ENCODE assay signal across 26 cellular contexts in genomic region chr13:77196052-77196618, GRCh38.
DNase-seq lines count a peak whose midpoint lies in the region; ATAC-seq and TF ChIP-seq lines count a peak whose summit lies in the region.
"Had no signal": no experiment of that assay in that cellular context is flagged by ENCODE, and none has a peak within 500 bp of the region (broad histone marks: within the 10 kb centered on the region; RNA-seq: fewer than 3 reads in every experiment).

No MANE protein-coding gene starts in this region.

- TF ChIP-seq CTCF in choroid plexus epithelial cell (conservative IDR thresholded peaks at IDR 0.05; ENCODE audit: low read depth, low read length) = no peak

- H3K27ac Mint-ChIP-seq in stimulated activated naive CD8-positive, alpha-beta T cell treated with anti-CD3 and anti-CD28 coated beads, Interleukin-15, amount 100 ng/mL, for 72 hours = no peak overlapping the region
- H3K27ac Mint-ChIP-seq in stimulated activated effector memory CD8-positive, alpha-beta T cell treated with anti-CD3 and anti-CD28 coated beads, Interleukin-12 subunit alpha, Interleukin-12 subunit beta, amount 100 ng/mL, for 72 hours = no peak overlapping the region
- H3K27ac Mint-ChIP-seq: CD14-positive monocyte; CD8-positive, alpha-beta memory T cell; IgD-negative memory B cell had no signal

- H3K9me3 Mint-ChIP-seq in stimulated activated naive CD8-positive, alpha-beta T cell treated with anti-CD3 and anti-CD28 coated beads, Interleukin-15, amount 100 ng/mL, for 72 hours = no peaks in the 10 kb centered on the region
- no peaks in the 10 kb centered on the region for H3K9me3 Mint-ChIP-seq in stimulated activated effector memory CD8-positive, alpha-beta T cell treated with anti-CD3 and anti-CD28 coated beads, Interleukin-12 subunit alpha, Interleukin-12 subunit beta, amount 100 ng/mL, for 72 hours
- H3K9me3 Mint-ChIP-seq: CD14-positive monocyte, IgD-negative memory B cell had no signal

- H3K4me3 Mint-ChIP-seq in stimulated activated naive CD8-positive, alpha-beta T cell treated with anti-CD3 and anti-CD28 coated beads, Interleukin-15, amount 100 ng/mL, for 72 hours = no peak overlapping the region
- no peak overlapping the region for H3K4me3 Mint-ChIP-seq in stimulated activated effector memory CD8-positive, alpha-beta T cell treated with anti-CD3 and anti-CD28 coated beads, Interleukin-12 subunit alpha, Interleukin-12 subunit beta, amount 100 ng/mL, for 72 hours
- H3K4me3 Mint-ChIP-seq: CD14-positive monocyte; CD8-positive, alpha-beta memory T cell; IgD-negative memory B cell had no signal

- intact Hi-C loops in left ventricle myocardium superior (cut with micrococcal nuclease) = no loop called here

- peak; percentile 79 for ATAC-seq in stimulated activated naive CD8-positive, alpha-beta T cell treated with anti-CD3 and anti-CD28 coated beads, Interleukin-15, amount 100 ng/mL, for 72 hours
- ATAC-seq in stimulated activated naive CD8-positive, alpha-beta T cell treated with anti-CD3 and anti-CD28 coated beads, Interleukin-15, Interleukin-2, amounts not matched to agents 100 U/mL and 50 U/mL, for 24 hours = no peak
- ATAC-seq in left ventricle myocardium superior = peak; percentile 96
- no peak for ATAC-seq in stimulated activated effector memory CD8-positive, alpha-beta T cell treated with anti-CD3 and anti-CD28 coated beads, Interleukin-12 subunit alpha, Interleukin-12 subunit beta, amount 100 ng/mL, for 72 hours
- ATAC-seq: Panc1 had no signal

- peaks cover 9% of the 10 kb centered on the region for H3K36me3 Mint-ChIP-seq in stimulated activated effector memory CD8-positive, alpha-beta T cell treated with anti-CD3 and anti-CD28 coated beads, Interleukin-12 subunit alpha, Interleukin-12 subunit beta, amount 100 ng/mL, for 72 hours

- no peaks in the 10 kb centered on the region for H3K27me3 Mint-ChIP-seq in stimulated activated naive CD8-positive, alpha-beta T cell treated with anti-CD3 and anti-CD28 coated beads, Interleukin-15, amount 100 ng/mL, for 72 hours
- H3K27me3 Mint-ChIP-seq: CD8-positive, alpha-beta memory T cell; IgD-negative memory B cell had no signal

- no peaks in the 10 kb centered on the region for H3K4me1 Mint-ChIP-seq in stimulated activated naive CD8-positive, alpha-beta T cell treated with anti-CD3 and anti-CD28 coated beads, Interleukin-15, amount 100 ng/mL, for 72 hours
- no peaks in the 10 kb centered on the region for H3K4me1 Mint-ChIP-seq in stimulated activated effector memory CD8-positive, alpha-beta T cell treated with anti-CD3 and anti-CD28 coated beads, Interleukin-12 subunit alpha, Interleukin-12 subunit beta, amount 100 ng/mL, for 72 hours
- H3K4me1 Mint-ChIP-seq: CD14-positive monocyte had no signal

- H3K4me3 ChIP-seq in choroid plexus epithelial cell (ENCODE audit: low read depth, low read length) = no peak overlapping the region

- no peak for DNase-seq in stimulated activated naive CD8-positive, alpha-beta T cell treated with anti-CD3 and anti-CD28 coated beads, Interleukin-15, amount 100 ng/mL, for 72 hours
- DNase-seq in stimulated activated naive CD8-positive, alpha-beta T cell treated with anti-CD3 and anti-CD28 coated beads, Interleukin-15, Interleukin-2, amounts not matched to agents 100 U/mL and 50 U/mL, for 24 hours = no peak
- DNase-seq in choroid plexus epithelial cell (ENCODE audit: low read depth) (peak; percentile 36), left ventricle myocardium superior (no peak), NOMO-1 (lab: John Stamatoyannopoulos, UW; ENCODE audit: unreplicated experiment in 2 of 2) (no peak), DMS114 treated with DMSO at 0.1 percent for 48 hours (lab: John Stamatoyannopoulos, UW; ENCODE audit: unreplicated experiment) (no peak)
- DNase-seq in stimulated activated effector memory CD8-positive, alpha-beta T cell treated with anti-CD3 and anti-CD28 coated beads, Interleukin-12 subunit alpha, Interleukin-12 subunit beta, amount 100 ng/mL, for 72 hours (ENCODE audit: low spot score in 2 of 2) = no peak
- DNase-seq: ACHN; BE2C; CD8-positive, alpha-beta memory T cell; DMS 273 treated with DMSO at 0.1 percent for 48 hours; DMS79 treated with DMSO at 0.1 percent for 48 hours; GF-D8; H7; NCI-H1092; NCI-H1417 treated with DMSO at 0.1 percent for 48 hours; NCI-H187; NCI-H2081 treated with DMSO at 0.1 percent for 48 hours; NCI-H2171; NCI-H226; NCI-H510A; NCI-H69; SK-N-SH had no signal

Comparison
In these comparisons a context has a peak if more than half of its experiments do, and no peak if none do; other contexts are left out.
1. ATAC-seq: peak in stimulated activated naive CD8-positive, alpha-beta T cell treated with anti-CD3 and anti-CD28 coated beads, Interleukin-15, amount 100 ng/mL, for 72 hours (single experiment) and left ventricle myocardium superior (single experiment); none in stimulated activated naive CD8-positive, alpha-beta T cell treated with anti-CD3 and anti-CD28 coated beads, Interleukin-15, Interleukin-2, amounts not matched to agents 100 U/mL and 50 U/mL, for 24 hours (single experiment) and stimulated activated effector memory CD8-positive, alpha-beta T cell treated with anti-CD3 and anti-CD28 coated beads, Interleukin-12 subunit alpha, Interleukin-12 subunit beta, amount 100 ng/mL, for 72 hours (single experiment).